10 cellular contexts compared by ENCODE assay signal in the genomic region with DNA sequence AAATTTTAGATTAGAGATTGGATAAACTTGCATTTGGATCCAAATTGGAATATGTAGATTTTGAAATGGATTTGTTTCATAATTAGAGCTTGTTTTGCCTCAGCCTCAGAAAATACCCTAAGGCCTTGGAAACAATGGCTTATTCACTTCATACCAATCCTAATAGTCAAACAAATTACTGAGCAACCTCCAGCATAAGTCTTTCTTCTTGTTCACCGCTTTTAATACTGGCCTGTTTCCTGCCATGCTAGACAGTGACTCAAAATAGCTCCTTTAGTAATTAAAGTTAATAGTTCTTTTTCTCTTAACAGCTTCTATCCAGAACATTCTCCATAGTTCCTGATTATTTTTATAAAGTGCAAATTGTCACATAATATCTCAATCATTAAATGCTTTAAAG.
DNase-seq lines count a peak whose midpoint lies in the region; ATAC-seq, FAIRE-seq and TF ChIP-seq lines count a peak whose summit lies in the region.
"Had no signal": no experiment of that assay in that cellular context is flagged by ENCODE, and none has a peak within 500 bp of the region (broad histone marks: within the 10 kb centered on the region; RNA-seq: fewer than 3 reads in every experiment).

No MANE protein-coding gene starts in this region.

- H3K79me2 ChIP-seq in fibroblast of lung (ENCODE audit: control insufficient read depth, insufficient read depth, low read length) = no peaks in the 10 kb centered on the region

- H3K36me3 ChIP-seq in fibroblast of lung (ENCODE audit: control insufficient read depth, insufficient read depth, low read length) = no peaks in the 10 kb centered on the region
- no peaks in the 10 kb centered on the region for H3K36me3 ChIP-seq in pancreas

- no peak overlapping the region for H3K27ac ChIP-seq in fibroblast of lung (ENCODE audit: insufficient read depth, low read length)
- peak overlapping the region in 2 of 4 donors; percentile 27 to 39 for H3K27ac ChIP-seq in pancreas

- DNase-seq in ELR (ENCODE audit: low read depth) = peak; percentile 94
- DNase-seq in RKO (ENCODE audit: low spot score) = peak; percentile 34
- DNase-seq in fibroblast of lung (ENCODE audit: low read depth in 2 of 2) = peak; percentile 81 to 97
- DNase-seq in pancreas = no peak
- no peak for DNase-seq in activated CD4-positive, alpha-beta T cell treated with anti-CD3 and anti-CD28 coated beads, Interleukin-2, amount 50 U/mL, for 1 hour
- DNase-seq in activated T-helper 1 cell treated with anti-CD3 and anti-CD28 coated beads, Interleukin-12 subunit alpha, Interleukin-12 subunit beta, Interleukin-2, Interleukin-4 antibody, amounts not matched to agents 30 ng/mL and 10 ng/mL and 1 ng/mL, durations not matched to agents 14 hours and 24 hours and 36 hours (ENCODE audit: low spot score) = no peak
- DNase-seq in GM12892 (ENCODE audit: insufficient read length) = no peak
- DNase-seq: naive B cell had no signal

- peaks cover 4% of the 10 kb centered on the region for H3K4me1 Mint-ChIP-seq in activated T-helper 1 cell treated with anti-CD3 and anti-CD28 coated beads, Interleukin-12 subunit alpha, Interleukin-12 subunit beta, Interleukin-2, Interleukin-4 antibody, amounts not matched to agents 30 ng/mL and 10 ng/mL and 1 ng/mL, durations not matched to agents 14 hours and 24 hours and 36 hours (ENCODE audit: low read depth)
- H3K4me1 Mint-ChIP-seq: central memory CD8-positive, alpha-beta T cell had no signal

- peaks cover 2% of the 10 kb centered on the region for H3K36me3 Mint-ChIP-seq in activated T-helper 1 cell treated with anti-CD3 and anti-CD28 coated beads, Interleukin-12 subunit alpha, Interleukin-12 subunit beta, Interleukin-2, Interleukin-4 antibody, amounts not matched to agents 30 ng/mL and 10 ng/mL and 1 ng/mL, durations not matched to agents 14 hours and 24 hours and 36 hours (ENCODE audit: low read depth)
- H3K36me3 Mint-ChIP-seq: naive B cell had no signal

- no peaks in the 10 kb centered on the region for H4K20me1 ChIP-seq in fibroblast of lung (ENCODE audit: control insufficient read depth, extremely low read depth, insufficient read depth, low read length)

- no peak for TF ChIP-seq POLR2A in GM12892 (IDR thresholded peaks at IDR 0.05; ENCODE audit: low read depth, low read length)

- no peaks in the 10 kb centered on the region for H3K27me3 Mint-ChIP-seq in activated T-helper 1 cell treated with anti-CD3 and anti-CD28 coated beads, Interleukin-12 subunit alpha, Interleukin-12 subunit beta, Interleukin-2, Interleukin-4 antibody, amounts not matched to agents 30 ng/mL and 10 ng/mL and 1 ng/mL, durations not matched to agents 14 hours and 24 hours and 36 hours (ENCODE audit: insufficient read depth)
- H3K27me3 Mint-ChIP-seq: central memory CD8-positive, alpha-beta T cell; naive B cell had no signal

- H3K9me3 Mint-ChIP-seq in activated T-helper 1 cell treated with anti-CD3 and anti-CD28 coated beads, Interleukin-12 subunit alpha, Interleukin-12 subunit beta, Interleukin-2, Interleukin-4 antibody, amounts not matched to agents 30 ng/mL and 10 ng/mL and 1 ng/mL, durations not matched to agents 14 hours and 24 hours and 36 hours = no peaks in the 10 kb centered on the region
- H3K9me3 Mint-ChIP-seq: central memory CD8-positive, alpha-beta T cell; naive B cell had no signal

- H3K4me3 Mint-ChIP-seq in activated T-helper 1 cell treated with anti-CD3 and anti-CD28 coated beads, Interleukin-12 subunit alpha, Interleukin-12 subunit beta, Interleukin-2, Interleukin-4 antibody, amounts not matched to agents 30 ng/mL and 10 ng/mL and 1 ng/mL, durations not matched to agents 14 hours and 24 hours and 36 hours = no peak overlapping the region
- H3K4me3 Mint-ChIP-seq: central memory CD8-positive, alpha-beta T cell; naive B cell had no signal

- H3K4me3 ChIP-seq in fibroblast of lung (replicated peaks in 1 of 4; ENCODE audit: control extremely low read depth in 1 of 4, insufficient read depth in 1 of 4, low read depth in 3 of 4, low read length in 4 of 4) (no peak overlapping the region), pancreas (no peak overlapping the region)

- H3K4me2 ChIP-seq in fibroblast of lung (ENCODE audit: extremely low read depth, insufficient read depth, low read length) = no peak overlapping the region

- no peaks in the 10 kb centered on the region for H3K27me3 ChIP-seq in fibroblast of lung (ENCODE audit: control insufficient read depth, insufficient read depth, low read length)
- no peaks in the 10 kb centered on the region for H3K27me3 ChIP-seq in pancreas

- no peaks in the 10 kb centered on the region for H3K4me1 ChIP-seq in fibroblast of lung (ENCODE audit: control insufficient read depth, extremely low read depth, insufficient read depth, low read length)
- peaks cover 13 to 18% (median 15%) of the 10 kb centered on the region in 3 donors for H3K4me1 ChIP-seq in pancreas

- H3K9me3 ChIP-seq in fibroblast of lung (ENCODE audit: control insufficient read depth, insufficient read depth, low read depth, low read length) (no peaks in the 10 kb centered on the region), pancreas (no peaks in the 10 kb centered on the region)

- no peak overlapping the region for H2AFZ ChIP-seq in fibroblast of lung (ENCODE audit: low read length)

- no peak for FAIRE-seq in pancreas (lab: Jason Lieb, UNC)
- no peak for FAIRE-seq in GM12892 (lab: Jason Lieb, UNC)

- peak in 3 of 4 donors; percentile 51 to 72 (median 68) for ATAC-seq in pancreas
- ATAC-seq in GM21529 (IDR thresholded peaks at IDR 0.05; ENCODE audit: unreplicated experiment) = no peak

- intact Hi-C loops in pancreas (cut with DNase I) = no loop called here
- intact Hi-C loops in activated T-helper 1 cell treated with anti-CD3 and anti-CD28 coated beads, Interleukin-12 subunit alpha, Interleukin-12 subunit beta, Interleukin-2, Interleukin-4 antibody, amounts not matched to agents 30 ng/mL and 10 ng/mL and 1 ng/mL, durations not matched to agents 14 hours and 24 hours and 36 hours (cut with micrococcal nuclease) = no loop called here

- 50 to 72% methylated on average over 1 of the region's 1 CpG for WGBS in pancreas, 2 donors

- H3K27ac Mint-ChIP-seq in activated T-helper 1 cell treated with anti-CD3 and anti-CD28 coated beads, Interleukin-12 subunit alpha, Interleukin-12 subunit beta, Interleukin-2, Interleukin-4 antibody, amounts not matched to agents 30 ng/mL and 10 ng/mL and 1 ng/mL, durations not matched to agents 14 hours and 24 hours and 36 hours = no peak overlapping the region

- H3K9ac ChIP-seq in fibroblast of lung (ENCODE audit: insufficient read depth, low read length) = no peak overlapping the region

- TF ChIP-seq CTCF in fibroblast of lung (conservative IDR thresholded peaks at IDR 0.05 in 1 of 2, IDR thresholded peaks at IDR 0.05 in 1 of 2; ENCODE audit: low read depth in 1 of 2, low read length in 2 of 2) (no peak), pancreas (IDR thresholded peaks at IDR 0.05) (no peak)

Comparison
In these comparisons a context has a peak if more than half of its experiments do, and no peak if none do; other contexts are left out.
1. DNase-seq: peak in ELR (single experiment), RKO (single experiment) and fibroblast of lung (2 of 2); none in pancreas (0 of 6), activated CD4-positive, alpha-beta T cell treated with anti-CD3 and anti-CD28 coated beads, Interleukin-2, amount 50 U/mL, for 1 hour (single experiment), activated T-helper 1 cell treated with anti-CD3 and anti-CD28 coated beads, Interleukin-12 subunit alpha, Interleukin-12 subunit beta, Interleukin-2, Interleukin-4 antibody, amounts not matched to agents 30 ng/mL and 10 ng/mL and 1 ng/mL, durations not matched to agents 14 hours and 24 hours and 36 hours (single experiment) and GM12892 (single experiment).